In the genomic region with DNA sequence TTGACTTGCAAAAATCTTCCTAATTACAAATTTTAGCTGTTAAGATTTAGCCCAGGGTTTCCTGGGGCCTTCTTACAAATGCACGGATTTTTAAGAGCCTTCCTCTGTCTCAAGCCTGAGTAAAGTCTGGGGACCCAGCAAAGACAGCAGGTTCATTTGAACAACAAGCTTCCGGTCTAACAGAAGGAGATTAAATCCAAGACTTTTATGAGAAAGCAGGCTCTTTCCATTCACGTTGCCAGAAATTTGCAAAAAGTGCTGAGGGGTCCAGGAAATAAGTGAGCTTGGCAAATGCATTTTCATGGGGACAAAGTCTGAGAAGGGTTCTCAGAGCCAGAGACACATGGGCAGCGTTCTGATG, we compare ENCODE assay signal across 15 cellular contexts.
DNase-seq lines count a peak whose midpoint lies in the region; ATAC-seq and TF ChIP-seq lines count a peak whose summit lies in the region.
"Had no signal": no experiment of that assay in that cellular context is flagged by ENCODE, and none has a peak within 500 bp of the region (broad histone marks: within the 10 kb centered on the region; RNA-seq: fewer than 3 reads in every experiment).

No MANE protein-coding gene starts in this region.

- no peaks in the 10 kb centered on the region for H3K9me3 Mint-ChIP-seq in activated T-cell treated with anti-CD3 and anti-CD28 coated beads, Interleukin-2, amount 50 U/mL, for 24 hours
- no peaks in the 10 kb centered on the region for H3K9me3 Mint-ChIP-seq in activated naive CD8-positive, alpha-beta T cell treated with anti-CD3 and anti-CD28 coated beads, Interleukin-2, amount 50 U/mL, for 24 hours
- H3K9me3 Mint-ChIP-seq in stimulated activated memory B cell treated with anti-CD40 and anti-IgM and Interleukin-4, amounts not matched to agents 10 μg/mL and 1 μg/mL and 100 μg/mL, for 72 hours, result no peaks in the 10 kb centered on the region
- no peaks in the 10 kb centered on the region for H3K9me3 Mint-ChIP-seq in glutamatergic neuron (ENCODE audit: unreplicated experiment)
- H3K9me3 Mint-ChIP-seq: nephron progenitor cell had no signal

- H3K9me3 ChIP-seq in MM.1S (replicated peaks; ENCODE audit: insufficient read depth, low read length) (no peaks in the 10 kb centered on the region), trophoblast cell (ENCODE audit: insufficient read depth, low read depth, low read length) (no peaks in the 10 kb centered on the region)

- H2BK5ac ChIP-seq in trophoblast cell (ENCODE audit: low read depth, low read length, poor library complexity), result no peak overlapping the region

- H3K18ac ChIP-seq in trophoblast cell (ENCODE audit: low read length), result no peak overlapping the region

- peaks cover 33% of the 10 kb centered on the region for H3K79me2 ChIP-seq in MM.1S (ENCODE audit: low read length)
- no peaks in the 10 kb centered on the region for H3K79me2 ChIP-seq in trophoblast cell (ENCODE audit: control insufficient read depth, insufficient read depth, low read length, poor library complexity)

- H3K4me1 ChIP-seq in MM.1S (ENCODE audit: low read length), result peaks cover 44% of the 10 kb centered on the region
- H3K4me1 ChIP-seq in trophoblast cell (ENCODE audit: control insufficient read depth in 1 of 2, insufficient read depth in 2 of 2, low read length in 2 of 2), result peaks cover 0 to 4% of the 10 kb centered on the region in 2 experiments

- WGBS in trophoblast cell (ENCODE audit: extremely low coverage, insufficient coverage, insufficient read length), result no CpG with 5 or more reads among the region's 4 CpGs

- peak overlapping the region; percentile 44; the same call in 1 of the 2 replicates for H3K4me3 ChIP-seq in MM.1S (ENCODE audit: low read length)
- H3K4me3 ChIP-seq in trophoblast cell (ENCODE audit: low read depth, low read length), result no peak overlapping the region

- no peak overlapping the region for H4K12ac ChIP-seq in trophoblast cell (ENCODE audit: low read depth, low read length)

- no peaks in the 10 kb centered on the region for H3K9me2 ChIP-seq in MM.1S (replicated peaks; ENCODE audit: insufficient read depth, low read length)

- H4K8ac ChIP-seq in trophoblast cell (ENCODE audit: low read depth, low read length), result no peak overlapping the region

- H3K27me3 Mint-ChIP-seq in activated T-cell treated with anti-CD3 and anti-CD28 coated beads, Interleukin-2, amount 50 U/mL, for 24 hours, result no peaks in the 10 kb centered on the region
- H3K27me3 Mint-ChIP-seq in activated naive CD8-positive, alpha-beta T cell treated with anti-CD3 and anti-CD28 coated beads, Interleukin-2, amount 50 U/mL, for 24 hours, result no peaks in the 10 kb centered on the region
- no peaks in the 10 kb centered on the region for H3K27me3 Mint-ChIP-seq in stimulated activated memory B cell treated with anti-CD40 and anti-IgM and Interleukin-4, amounts not matched to agents 10 μg/mL and 1 μg/mL and 100 μg/mL, for 72 hours
- no peaks in the 10 kb centered on the region for H3K27me3 Mint-ChIP-seq in glutamatergic neuron (ENCODE audit: unreplicated experiment)

- H3K23ac ChIP-seq in trophoblast cell (ENCODE audit: low read length), result no peak overlapping the region

- no peak for ATAC-seq in activated naive CD8-positive, alpha-beta T cell treated with anti-CD3 and anti-CD28 coated beads, Interleukin-2, amount 50 U/mL, for 24 hours
- no peak for ATAC-seq in stimulated activated memory B cell treated with anti-CD40 and anti-IgM and Interleukin-4, amounts not matched to agents 10 μg/mL and 1 μg/mL and 100 μg/mL, for 72 hours
- ATAC-seq: HCT116 had no signal

- H3K14ac ChIP-seq in trophoblast cell (ENCODE audit: low read length), result no peak overlapping the region

- H3K79me1 ChIP-seq in trophoblast cell (ENCODE audit: low read length), result no peaks in the 10 kb centered on the region

- H3K36me3 ChIP-seq in MM.1S (replicated peaks; ENCODE audit: insufficient read depth, low read length) (no peaks in the 10 kb centered on the region), trophoblast cell (ENCODE audit: control insufficient read depth in 1 of 2, insufficient read depth in 2 of 2, low read length in 2 of 2) (no peaks in the 10 kb centered on the region)

- H4K91ac ChIP-seq in trophoblast cell (ENCODE audit: low read depth, low read length), result no peak overlapping the region

- TF ChIP-seq CTCF in MM.1S (IDR thresholded peaks at IDR 0.05; ENCODE audit: low read length) (no peak), glutamatergic neuron (IDR thresholded peaks at IDR 0.05; ENCODE audit: partially characterized antibody, unreplicated experiment) (no peak)

- H2AFZ ChIP-seq in MM.1S (ENCODE audit: low read length) (no peak overlapping the region), trophoblast cell (ENCODE audit: insufficient read depth, low read length, poor library complexity) (no peak overlapping the region)

- H2BK120ac ChIP-seq in trophoblast cell (ENCODE audit: insufficient read depth, low read length, poor library complexity), result no peak overlapping the region

- no peak overlapping the region for H2AK5ac ChIP-seq in trophoblast cell (ENCODE audit: low read length)

- no peak overlapping the region for H3K4ac ChIP-seq in trophoblast cell (ENCODE audit: low read depth, low read length)

- H3K27ac Mint-ChIP-seq in activated T-cell treated with anti-CD3 and anti-CD28 coated beads, Interleukin-2, amount 50 U/mL, for 24 hours, result peak overlapping the region; percentile 95
- peak overlapping the region; percentile 94 for H3K27ac Mint-ChIP-seq in activated naive CD8-positive, alpha-beta T cell treated with anti-CD3 and anti-CD28 coated beads, Interleukin-2, amount 50 U/mL, for 24 hours
- H3K27ac Mint-ChIP-seq in stimulated activated memory B cell treated with anti-CD40 and anti-IgM and Interleukin-4, amounts not matched to agents 10 μg/mL and 1 μg/mL and 100 μg/mL, for 72 hours, result peak overlapping the region; percentile 93
- H3K27ac Mint-ChIP-seq in glutamatergic neuron (ENCODE audit: unreplicated experiment), result no peak overlapping the region
- H3K27ac Mint-ChIP-seq: nephron progenitor cell had no signal

- peaks cover 54% of the 10 kb centered on the region for H3F3A ChIP-seq in MM.1S (ENCODE audit: insufficient read depth, low read length)

- H3K4me2 ChIP-seq in MM.1S (ENCODE audit: low read depth, low read length) (peak overlapping the region; percentile 92), trophoblast cell (ENCODE audit: low read length) (no peak overlapping the region)

- H3K9ac ChIP-seq in MM.1S (ENCODE audit: low read length) (peak overlapping the region; percentile 80), trophoblast cell (ENCODE audit: low read length) (no peak overlapping the region)

- no peaks in the 10 kb centered on the region for H3K27me3 ChIP-seq in MM.1S (replicated peaks; ENCODE audit: insufficient read depth, low read length)
- H3K27me3 ChIP-seq in trophoblast cell (ENCODE audit: insufficient read depth, low read length), result no peaks in the 10 kb centered on the region

- peaks cover 5% of the 10 kb centered on the region for H3K36me3 Mint-ChIP-seq in activated T-cell treated with anti-CD3 and anti-CD28 coated beads, Interleukin-2, amount 50 U/mL, for 24 hours (ENCODE audit: low read depth)
- no peaks in the 10 kb centered on the region for H3K36me3 Mint-ChIP-seq in activated naive CD8-positive, alpha-beta T cell treated with anti-CD3 and anti-CD28 coated beads, Interleukin-2, amount 50 U/mL, for 24 hours (ENCODE audit: low read depth)
- H3K36me3 Mint-ChIP-seq in stimulated activated memory B cell treated with anti-CD40 and anti-IgM and Interleukin-4, amounts not matched to agents 10 μg/mL and 1 μg/mL and 100 μg/mL, for 72 hours, result no peaks in the 10 kb centered on the region
- no peaks in the 10 kb centered on the region for H3K36me3 Mint-ChIP-seq in glutamatergic neuron (ENCODE audit: unreplicated experiment)

- peaks cover 90% of the 10 kb centered on the region for H3K4me1 Mint-ChIP-seq in activated T-cell treated with anti-CD3 and anti-CD28 coated beads, Interleukin-2, amount 50 U/mL, for 24 hours (ENCODE audit: low read depth)
- peaks cover 83% of the 10 kb centered on the region for H3K4me1 Mint-ChIP-seq in activated naive CD8-positive, alpha-beta T cell treated with anti-CD3 and anti-CD28 coated beads, Interleukin-2, amount 50 U/mL, for 24 hours
- peaks cover 73% of the 10 kb centered on the region for H3K4me1 Mint-ChIP-seq in stimulated activated memory B cell treated with anti-CD40 and anti-IgM and Interleukin-4, amounts not matched to agents 10 μg/mL and 1 μg/mL and 100 μg/mL, for 72 hours
- no peaks in the 10 kb centered on the region for H3K4me1 Mint-ChIP-seq in glutamatergic neuron (ENCODE audit: low read depth, unreplicated experiment)

- H2BK12ac ChIP-seq in trophoblast cell (ENCODE audit: low read length), result no peak overlapping the region

- H3K27ac ChIP-seq in MM.1S (ENCODE audit: low read length), result peak overlapping the region; percentile 96
- no peak overlapping the region for H3K27ac ChIP-seq in trophoblast cell (ENCODE audit: low read depth, low read length)

- H4K20me1 ChIP-seq in MM.1S (ENCODE audit: insufficient read depth, low read length), result no peaks in the 10 kb centered on the region

- no peak for DNase-seq in activated T-cell treated with anti-CD3 and anti-CD28 coated beads, Interleukin-2, amount 50 U/mL, for 24 hours
- DNase-seq in activated T-cell treated with anti-CD3 and anti-CD28 coated beads, Interleukin-2, amount 50 U/mL, for 48 hours, result no peak
- DNase-seq in MM.1S, result no peak
- DNase-seq in activated naive CD8-positive, alpha-beta T cell treated with anti-CD3 and anti-CD28 coated beads, Interleukin-2, amount 50 U/mL, for 24 hours, result no peak
- no peak for DNase-seq in trophoblast cell
- DNase-seq in stimulated activated naive CD4-positive, alpha-beta T cell treated with Interleukin-2 at 50 U/mL for 16 hours (lab: John Stamatoyannopoulos, UW), result no peak
- no peak for DNase-seq in glutamatergic neuron
- DNase-seq: dermis blood vessel endothelial cell, hypothalamus, NCI-H1105 treated with DMSO at 0.1 percent for 48 hours, NCI-H446, nephron progenitor cell, retina had no signal

- peak overlapping the region; percentile 79 for H3K4me3 Mint-ChIP-seq in activated T-cell treated with anti-CD3 and anti-CD28 coated beads, Interleukin-2, amount 50 U/mL, for 24 hours
- peak overlapping the region; percentile 88 for H3K4me3 Mint-ChIP-seq in activated naive CD8-positive, alpha-beta T cell treated with anti-CD3 and anti-CD28 coated beads, Interleukin-2, amount 50 U/mL, for 24 hours
- no peak overlapping the region for H3K4me3 Mint-ChIP-seq in stimulated activated memory B cell treated with anti-CD40 and anti-IgM and Interleukin-4, amounts not matched to agents 10 μg/mL and 1 μg/mL and 100 μg/mL, for 72 hours
- H3K4me3 Mint-ChIP-seq in glutamatergic neuron (ENCODE audit: unreplicated experiment), result no peak overlapping the region
- H3K4me3 Mint-ChIP-seq: nephron progenitor cell had no signal

Comparison
In these comparisons a context has a peak if more than half of its experiments do, and no peak if none do; other contexts are left out.
1. H3K4me3 Mint-ChIP-seq: peak in activated T-cell treated with anti-CD3 and anti-CD28 coated beads, Interleukin-2, amount 50 U/mL, for 24 hours (single experiment) and activated naive CD8-positive, alpha-beta T cell treated with anti-CD3 and anti-CD28 coated beads, Interleukin-2, amount 50 U/mL, for 24 hours (single experiment); none in stimulated activated memory B cell treated with anti-CD40 and anti-IgM and Interleukin-4, amounts not matched to agents 10 μg/mL and 1 μg/mL and 100 μg/mL, for 72 hours (single experiment) and glutamatergic neuron (single experiment).